8 cellular contexts compared by ENCODE assay signal in genomic region chr6:167826230-167827061, GRCh38. TPM values are rescaled to one million over a fixed set of nuclear protein-coding genes. Genes with fewer than 3 reads are reported as not detected.
A peak's percentile ranks its signal among the peaks of the same experiment; 100 is the strongest.
DNase-seq lines count a peak whose midpoint lies in the region; ATAC-seq, FAIRE-seq and TF ChIP-seq lines count a peak whose summit lies in the region.

A gene with protein sequence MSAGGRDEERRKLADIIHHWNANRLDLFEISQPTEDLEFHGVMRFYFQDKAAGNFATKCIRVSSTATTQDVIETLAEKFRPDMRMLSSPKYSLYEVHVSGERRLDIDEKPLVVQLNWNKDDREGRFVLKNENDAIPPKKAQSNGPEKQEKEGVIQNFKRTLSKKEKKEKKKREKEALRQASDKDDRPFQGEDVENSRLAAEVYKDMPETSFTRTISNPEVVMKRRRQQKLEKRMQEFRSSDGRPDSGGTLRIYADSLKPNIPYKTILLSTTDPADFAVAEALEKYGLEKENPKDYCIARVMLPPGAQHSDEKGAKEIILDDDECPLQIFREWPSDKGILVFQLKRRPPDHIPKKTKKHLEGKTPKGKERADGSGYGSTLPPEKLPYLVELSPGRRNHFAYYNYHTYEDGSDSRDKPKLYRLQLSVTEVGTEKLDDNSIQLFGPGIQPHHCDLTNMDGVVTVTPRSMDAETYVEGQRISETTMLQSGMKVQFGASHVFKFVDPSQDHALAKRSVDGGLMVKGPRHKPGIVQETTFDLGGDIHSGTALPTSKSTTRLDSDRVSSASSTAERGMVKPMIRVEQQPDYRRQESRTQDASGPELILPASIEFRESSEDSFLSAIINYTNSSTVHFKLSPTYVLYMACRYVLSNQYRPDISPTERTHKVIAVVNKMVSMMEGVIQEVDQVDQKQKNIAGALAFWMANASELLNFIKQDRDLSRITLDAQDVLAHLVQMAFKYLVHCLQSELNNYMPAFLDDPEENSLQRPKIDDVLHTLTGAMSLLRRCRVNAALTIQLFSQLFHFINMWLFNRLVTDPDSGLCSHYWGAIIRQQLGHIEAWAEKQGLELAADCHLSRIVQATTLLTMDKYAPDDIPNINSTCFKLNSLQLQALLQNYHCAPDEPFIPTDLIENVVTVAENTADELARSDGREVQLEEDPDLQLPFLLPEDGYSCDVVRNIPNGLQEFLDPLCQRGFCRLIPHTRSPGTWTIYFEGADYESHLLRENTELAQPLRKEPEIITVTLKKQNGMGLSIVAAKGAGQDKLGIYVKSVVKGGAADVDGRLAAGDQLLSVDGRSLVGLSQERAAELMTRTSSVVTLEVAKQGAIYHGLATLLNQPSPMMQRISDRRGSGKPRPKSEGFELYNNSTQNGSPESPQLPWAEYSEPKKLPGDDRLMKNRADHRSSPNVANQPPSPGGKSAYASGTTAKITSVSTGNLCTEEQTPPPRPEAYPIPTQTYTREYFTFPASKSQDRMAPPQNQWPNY (N-terminal part only) (plus strand): TSS chr6:167826911. CDS start chr6:167827133, 222 bp downstream.

- peak within 1 kb of the TSS; percentile 80 for H3K9ac ChIP-seq in BLaER1

- H3K27me3 ChIP-seq in BLaER1 (peaks cover 30% of the 10 kb centered on the region), suprapubic skin (no peaks in the 10 kb centered on the region)

- H3K36me3 ChIP-seq in BLaER1, result no peaks in the 10 kb centered on the region
- no peaks in the 10 kb centered on the region for H3K36me3 ChIP-seq in suprapubic skin

- H3K27ac Mint-ChIP-seq in neural crest cell (ENCODE audit: unreplicated experiment), result peak within 1 kb of the TSS; percentile 81

- H4K20me1 ChIP-seq in BLaER1, result peaks cover 42% of the 10 kb centered on the region

- no peaks in the 10 kb centered on the region for H3K9me3 Mint-ChIP-seq in neural crest cell

- WGBS in suprapubic skin, result 1% methylated on average over 42 of the region's 123 CpGs

- peaks cover 43% of the 10 kb centered on the region for H3K4me1 Mint-ChIP-seq in neural crest cell

- H3K4me1 ChIP-seq in BLaER1 (peaks cover 19% of the 10 kb centered on the region), suprapubic skin (peaks cover 32% of the 10 kb centered on the region)

- peak within 1 kb of the TSS; percentile 86 for H3K4me3 ChIP-seq in BLaER1
- H3K4me3 ChIP-seq in fibroblast of villous mesenchyme (ENCODE audit: low read depth, low read length), result peak within 1 kb of the TSS; percentile 85
- peak within 1 kb of the TSS; percentile 82 for H3K4me3 ChIP-seq in suprapubic skin

- H3K27me3 Mint-ChIP-seq in neural crest cell (ENCODE audit: low read depth), result peaks cover 34% of the 10 kb centered on the region

- peak within 1 kb of the TSS; percentile 99 for H3K4me2 ChIP-seq in BLaER1

- FAIRE-seq in GM19239 (lab: Jason Lieb, UNC), result no peak

- ATAC-seq in HG03342 (IDR thresholded peaks at IDR 0.05; ENCODE audit: unreplicated experiment), result peak; percentile 80

- peak within 1 kb of the TSS; percentile 94 for H3K4me3 Mint-ChIP-seq in neural crest cell

- no peaks in the 10 kb centered on the region for H3K9me3 ChIP-seq in BLaER1
- H3K9me3 ChIP-seq in suprapubic skin, result no peaks in the 10 kb centered on the region

- H3K27ac ChIP-seq in BLaER1 (peak within 1 kb of the TSS; percentile 74), suprapubic skin (peak within 1 kb of the TSS; percentile 77)

- TF ChIP-seq POLR2A in suprapubic skin (IDR thresholded peaks at IDR 0.05), result no peak

- TF ChIP-seq CTCF in fibroblast of villous mesenchyme (IDR thresholded peaks at IDR 0.05; ENCODE audit: insufficient read depth, low read depth, low read length) (peak; percentile 42), neural crest cell (conservative IDR thresholded peaks at IDR 0.05) (peak; percentile 58), suprapubic skin (IDR thresholded peaks at IDR 0.05) (peak in 1 of 2 donors; percentile 41)

- DNase-seq in GM19239 (ENCODE audit: insufficient read length, low spot score) (peak; percentile 83), RKO (ENCODE audit: low spot score) (peak; percentile 62), fibroblast of villous mesenchyme (ENCODE audit: low read depth) (peak; percentile 38), neural crest cell (ENCODE audit: low read depth, low spot score) (peak; percentile 50), suprapubic skin (ENCODE audit: low spot score in 2 of 2) (peak; percentile 91 to 92)
- peak; percentile 57 for DNase-seq in activated effector memory CD4-positive, alpha-beta T cell treated with Interleukin-2 at 50 U/mL for 16 hours

- no peaks in the 10 kb centered on the region for H3K36me3 Mint-ChIP-seq in neural crest cell (ENCODE audit: low read depth)

- TF ChIP-seq EP300 in suprapubic skin (IDR thresholded peaks at IDR 0.05), result no peak

RNA-seq across cellular contexts. Expression of the gene that starts here (rescaled TPM):
- 32.2 and 37.1 TPM in 2 replicates for total RNA-seq in fibroblast of villous mesenchyme
- 142 and 143 TPM in 2 replicates for total RNA-seq in neural crest cell
- total RNA-seq in suprapubic skin, result 100 to 1,000 TPM; 133 to 391 (median 148) TPM

Comparison
In these comparisons a context has a peak if more than half of its experiments do, and no peak if none do; other contexts are left out.
1. Peak in every context shown above with its lines: DNase-seq, ATAC-seq, H3K4me3 ChIP-seq and H3K27ac ChIP-seq.
2. DNase-seq: peak in every context shown above with its lines; median percentile 92 in suprapubic skin; 83 in GM19239; 62 in RKO; 57 in activated effector memory CD4-positive, alpha-beta T cell treated with Interleukin-2 at 50 U/mL for 16 hours; 50 in neural crest cell; 38 in fibroblast of villous mesenchyme.